ENCODE assay signal across 1 cellular context in genomic region chr7:106660862-106661720, GRCh38.
TF ChIP-seq lines count a peak whose summit lies in the region.

Gene CCDC71L (minus strand): TSS chr7:106661158. CDS start chr7:106660896, 262 bp downstream.

TF ChIP-seq in K562, 482 proteins besides CTCF, POLR2A, EP300 and RAD21 (continued from another document and continues in another):
- no peak for TF ChIP-seq IFI16 (CRISPR knock-in tag; IDR thresholded peaks at IDR 0.05)
- TF ChIP-seq SREBF1 (IDR thresholded peaks at IDR 0.05; ENCODE audit: borderline replicate concordance, low read depth, low read length), result 0 out of 2 replicates have a peak, but pooled peaks have one; percentile 47
- peak; percentile 88 for TF ChIP-seq ZNF644 (tag; IDR thresholded peaks at IDR 0.05; ENCODE audit: low read depth)
- TF ChIP-seq CEBPZ (IDR thresholded peaks at IDR 0.05; ENCODE audit: borderline replicate concordance, low read depth, low read length), result no peak
- peak; percentile 73; the same call in 1 of the 2 replicates for TF ChIP-seq CREB3 (tag; conservative IDR thresholded peaks at IDR 0.05; ENCODE audit: low read depth)
- TF ChIP-seq ZNF232 (CRISPR knock-in tag; IDR thresholded peaks at IDR 0.05), result no peak
- no peak for TF ChIP-seq ZNF586 (CRISPR knock-in tag; conservative IDR thresholded peaks at IDR 0.05)
- peak; percentile 81 for TF ChIP-seq TAF1 (IDR thresholded peaks at IDR 0.05; ENCODE audit: control insufficient read depth, extremely low read depth, insufficient read depth, low read length, severe bottlenecking)
- TF ChIP-seq DACH1 (IDR thresholded peaks at IDR 0.05; ENCODE audit: partially characterized antibody), result no peak
- 0 out of 2 replicates have a peak, but pooled peaks have one; percentile 37 for TF ChIP-seq ATF6 (CRISPR knock-in tag; IDR thresholded peaks at IDR 0.05)
- TF ChIP-seq HNRNPK (IDR thresholded peaks at IDR 0.05; ENCODE audit: low read depth, low read length, poor library complexity, severe bottlenecking), result no peak
- TF ChIP-seq PTBP1 (IDR thresholded peaks at IDR 0.05; ENCODE audit: low read depth, low read length), result no peak
- TF ChIP-seq ESRRB (CRISPR knock-in tag; IDR thresholded peaks at IDR 0.05; ENCODE audit: borderline replicate concordance), result no peak
- TF ChIP-seq ZNF511 (CRISPR knock-in tag; IDR thresholded peaks at IDR 0.05), result no peak; the same call in 1 of the 2 replicates
- no peak for TF ChIP-seq HMG20B (CRISPR knock-in tag; IDR thresholded peaks at IDR 0.05)
- TF ChIP-seq ZNF263 (CRISPR knock-in tag; IDR thresholded peaks at IDR 0.05; ENCODE audit: borderline replicate concordance), result no peak
- no peak for TF ChIP-seq RBM34 (IDR thresholded peaks at IDR 0.05; ENCODE audit: borderline replicate concordance, insufficient read depth, low read length)
- TF ChIP-seq ZC3H8 (IDR thresholded peaks at IDR 0.05), result no peak
- TF ChIP-seq MBD2 (IDR thresholded peaks at IDR 0.05; ENCODE audit: borderline replicate concordance, low read depth), result peak; percentile 80
- TF ChIP-seq TCF15 (CRISPR knock-in tag; IDR thresholded peaks at IDR 0.05), result peak; percentile 83; the same call in 1 of the 2 replicates
- TF ChIP-seq ELF1 (tag; IDR thresholded peaks at IDR 0.05), result peak; percentile 79
- TF ChIP-seq MIER1 (IDR thresholded peaks at IDR 0.05; ENCODE audit: low read depth), result peak; percentile 52; the same call in 1 of the 2 replicates
- TF ChIP-seq ZNF79 (CRISPR knock-in tag; IDR thresholded peaks at IDR 0.05; ENCODE audit: low read depth), result no peak
- TF ChIP-seq THRA (IDR thresholded peaks at IDR 0.05), result no peak
- TF ChIP-seq TAF9B (IDR thresholded peaks at IDR 0.05; ENCODE audit: partially characterized antibody), result no peak
- TF ChIP-seq ZNF253 (CRISPR knock-in tag; conservative IDR thresholded peaks at IDR 0.05), result no peak
- no peak for TF ChIP-seq BRF1 (IDR thresholded peaks at IDR 0.05; ENCODE audit: borderline replicate concordance, extremely low read depth, insufficient read length)
- TF ChIP-seq AFF1 (IDR thresholded peaks at IDR 0.05; ENCODE audit: low read depth in 1 of 2, partially characterized antibody in 2 of 2), result peak; percentile 71 to 82
- TF ChIP-seq POLR2G (IDR thresholded peaks at IDR 0.05; ENCODE audit: low read depth, low read length), result peak; percentile 86
- no peak for TF ChIP-seq ZNF41 (CRISPR knock-in tag; conservative IDR thresholded peaks at IDR 0.05)
- peak; percentile 17 for TF ChIP-seq MEIS2 (IDR thresholded peaks at IDR 0.05; ENCODE audit: partially characterized antibody)
- TF ChIP-seq SNRNP70 (optimal IDR thresholded peaks at IDR 0.05; ENCODE audit: low read depth, low read length), result no peak
- peak; percentile 80 for TF ChIP-seq RBM22 (IDR thresholded peaks at IDR 0.05; ENCODE audit: low read depth, low read length, poor library complexity, severe bottlenecking)
- peak; percentile 65; the same call in 1 of the 2 replicates for TF ChIP-seq E2F1 (CRISPR knock-in tag; IDR thresholded peaks at IDR 0.05)
- peak; percentile 79 for TF ChIP-seq NFYB (IDR thresholded peaks at IDR 0.05; ENCODE audit: extremely low read depth, insufficient read length)
- no peak for TF ChIP-seq CHD1 (IDR thresholded peaks at IDR 0.05; ENCODE audit: low read length)
- TF ChIP-seq ZNF639 (CRISPR knock-in tag; conservative IDR thresholded peaks at IDR 0.05 in 1 of 2, IDR thresholded peaks at IDR 0.05 in 1 of 2), result peak in 1 of 2 experiments; percentile 93; a peak in 2 of 4 replicates
- peak; percentile 75; the same call in 1 of the 2 replicates for TF ChIP-seq ZNF609 (CRISPR knock-in tag; IDR thresholded peaks at IDR 0.05; ENCODE audit: borderline replicate concordance)
- TF ChIP-seq MAFF (IDR thresholded peaks at IDR 0.05; ENCODE audit: low read length), result no peak
- peak; percentile 43 for TF ChIP-seq NEUROD1 (IDR thresholded peaks at IDR 0.05; ENCODE audit: borderline replicate concordance, low read depth, low read length, partially characterized antibody)
